Comparison of ENCODE assay signal across 8 cellular contexts in genomic region chr17:74453665-74454196, GRCh38. TPM values are rescaled to one million over a fixed set of nuclear protein-coding genes. Genes with fewer than 3 reads are reported as not detected.
DNase-seq lines count a peak whose midpoint lies in the region; ATAC-seq, FAIRE-seq and TF ChIP-seq lines count a peak whose summit lies in the region.

No MANE protein-coding gene starts in this region.

- intact Hi-C loops in mammary epithelial cell (cut with micrococcal nuclease): no loop called here

- TF ChIP-seq POLR2A in GM12892 (IDR thresholded peaks at IDR 0.05; ENCODE audit: low read depth, low read length): no peak

- H4K20me1 ChIP-seq in mammary epithelial cell (ENCODE audit: insufficient read depth, low read length): no peaks in the 10 kb centered on the region

- CTCF ChIA-PET in mammary epithelial cell (lab: Charles Lee; ENCODE audit: low non-redundant PET): interaction anchor here (0.5 to 1.0 kb wide), 2 partner anchors 75 to 299 kb away, joined by 3 to 5 read pairs; no protein-coding TSS in a partner anchor

- H2AFZ ChIP-seq in mammary epithelial cell (ENCODE audit: low read depth, low read length): no peak overlapping the region

- DNase-seq in GM12892 (ENCODE audit: insufficient read length): peak; percentile 99
- DNase-seq in RKO (ENCODE audit: low spot score): peak; percentile 47
- no peak for DNase-seq in mammary epithelial cell
- DNase-seq in stimulated activated effector memory CD8-positive, alpha-beta T cell treated with anti-CD3 and anti-CD28 coated beads, Interleukin-12 subunit alpha, Interleukin-12 subunit beta, amount 100 ng/mL, for 72 hours (ENCODE audit: low spot score in 2 of 2): no peak
- no peak for DNase-seq in HFFc6

- H3K4me3 ChIP-seq in mammary epithelial cell (replicated peaks in 1 of 3; ENCODE audit: insufficient read depth in 1 of 3, low read depth in 2 of 3, low read length in 3 of 3) (peak overlapping the region in 1 of 3 experiments; percentile 35), liver (ENCODE audit: low read depth in 1 of 3, low read length in 3 of 3) (peak overlapping the region in 2 of 3 donors; percentile 6 to 50)

- no peak for TF ChIP-seq RAD21 in liver (IDR thresholded peaks at IDR 0.05)

- H3K79me2 ChIP-seq in mammary epithelial cell (ENCODE audit: insufficient read depth, low read length): no peaks in the 10 kb centered on the region

- H3K36me3 Mint-ChIP-seq in stimulated activated effector memory CD8-positive, alpha-beta T cell treated with anti-CD3 and anti-CD28 coated beads, Interleukin-12 subunit alpha, Interleukin-12 subunit beta, amount 100 ng/mL, for 72 hours: no peaks in the 10 kb centered on the region
- no peaks in the 10 kb centered on the region for H3K36me3 Mint-ChIP-seq in HFFc6 (ENCODE audit: low read depth)

- H3K27me3 ChIP-seq in mammary epithelial cell (ENCODE audit: insufficient read depth, low read length): no peaks in the 10 kb centered on the region
- no peaks in the 10 kb centered on the region for H3K27me3 ChIP-seq in liver (ENCODE audit: control insufficient read depth in 4 of 4, insufficient read depth in 4 of 4, low read length in 3 of 4)

- dilution Hi-C loops in mammary epithelial cell (cut with HindIII; ENCODE audit: low sequenced_read_pairs): no loop called here

- no TSS peak for BruUV-seq in mammary epithelial cell (replicated peaks; lab: Mats Ljungman, UMichigan)

- peak; percentile 21 for ATAC-seq in HG02763 (IDR thresholded peaks at IDR 0.05; ENCODE audit: unreplicated experiment)
- peak; percentile 94 for ATAC-seq in stimulated activated effector memory CD8-positive, alpha-beta T cell treated with anti-CD3 and anti-CD28 coated beads, Interleukin-12 subunit alpha, Interleukin-12 subunit beta, amount 100 ng/mL, for 72 hours
- no peak for ATAC-seq in GM18873 (IDR thresholded peaks at IDR 0.05; ENCODE audit: low FRiP score, unreplicated experiment)

- H3K9ac ChIP-seq in mammary epithelial cell (ENCODE audit: insufficient read depth, low read length) (no peak overlapping the region), liver (ENCODE audit: low read depth in 1 of 2, low read length in 2 of 2) (peak overlapping the region in 1 of 2 donors; percentile 85)

- H3K27ac ChIP-seq in mammary epithelial cell (ENCODE audit: insufficient read depth, low read depth, low read length) (no peak overlapping the region), liver (ENCODE audit: low read depth in 1 of 2, low read length in 2 of 2) (peak overlapping the region; percentile 90 to 92)

- H3K27me3 Mint-ChIP-seq in HFFc6 (ENCODE audit: insufficient read depth): peaks cover 9% of the 10 kb centered on the region; the same call in 1 of the 2 replicates

- peak overlapping the region; percentile 85 for H3K4me2 ChIP-seq in mammary epithelial cell (ENCODE audit: insufficient read depth, low read depth, low read length)

- H3K9me3 ChIP-seq in mammary epithelial cell (replicated peaks; ENCODE audit: insufficient read depth, low read length): no peaks in the 10 kb centered on the region
- no peaks in the 10 kb centered on the region for H3K9me3 ChIP-seq in liver (ENCODE audit: control insufficient read depth in 4 of 4, low read length in 3 of 4)

- peaks cover 9% of the 10 kb centered on the region for H3K4me1 ChIP-seq in mammary epithelial cell (ENCODE audit: insufficient read depth, low read length)
- H3K4me1 ChIP-seq in liver (ENCODE audit: control insufficient read depth in 4 of 4, insufficient read depth in 4 of 4, low read length in 3 of 4): peaks cover 14 to 68% (median 62%) of the 10 kb centered on the region in 4 donors

- no peak for FAIRE-seq in GM12892 (lab: Jason Lieb, UNC)

- in situ Hi-C loops in mammary epithelial cell (cut with MboI; ENCODE audit: low sequenced_read_pairs in 2 of 2): no loop called here

- H3K4me1 Mint-ChIP-seq in stimulated activated effector memory CD8-positive, alpha-beta T cell treated with anti-CD3 and anti-CD28 coated beads, Interleukin-12 subunit alpha, Interleukin-12 subunit beta, amount 100 ng/mL, for 72 hours: peaks cover 40% of the 10 kb centered on the region
- no peaks in the 10 kb centered on the region for H3K4me1 Mint-ChIP-seq in HFFc6 (ENCODE audit: low read depth)

- H3K27ac Mint-ChIP-seq in stimulated activated effector memory CD8-positive, alpha-beta T cell treated with anti-CD3 and anti-CD28 coated beads, Interleukin-12 subunit alpha, Interleukin-12 subunit beta, amount 100 ng/mL, for 72 hours: no peak overlapping the region
- no peak overlapping the region for H3K27ac Mint-ChIP-seq in HFFc6

- no CpG with 5 or more reads among the region's 43 CpGs for WGBS in mammary epithelial cell (ENCODE audit: low coverage, missing lambda C conversion rate)
- WGBS in liver: 3% methylated on average over 43 of the region's 43 CpGs

- TF ChIP-seq CTCF in mammary epithelial cell (conservative IDR thresholded peaks at IDR 0.05 in 1 of 2, IDR thresholded peaks at IDR 0.05 in 1 of 2; ENCODE audit: extremely low read depth in 1 of 2, insufficient read depth in 1 of 2, low read depth in 1 of 2, low read length in 2 of 2) (no peak), liver (IDR thresholded peaks at IDR 0.05; ENCODE audit: low read depth, low read length, missing input control) (no peak), HFFc6 (IDR thresholded peaks at IDR 0.05) (no peak)

- H3K36me3 ChIP-seq in mammary epithelial cell (ENCODE audit: insufficient read depth, low read length) (no peaks in the 10 kb centered on the region), liver (ENCODE audit: control insufficient read depth in 4 of 4, insufficient read depth in 3 of 4, low read depth in 1 of 4, low read length in 3 of 4) (no peaks in the 10 kb centered on the region)

- no peaks in the 10 kb centered on the region for H3K9me3 Mint-ChIP-seq in stimulated activated effector memory CD8-positive, alpha-beta T cell treated with anti-CD3 and anti-CD28 coated beads, Interleukin-12 subunit alpha, Interleukin-12 subunit beta, amount 100 ng/mL, for 72 hours
- H3K9me3 Mint-ChIP-seq in HFFc6: peaks cover 10% of the 10 kb centered on the region

- peak overlapping the region; percentile 43 for H3K4me3 Mint-ChIP-seq in stimulated activated effector memory CD8-positive, alpha-beta T cell treated with anti-CD3 and anti-CD28 coated beads, Interleukin-12 subunit alpha, Interleukin-12 subunit beta, amount 100 ng/mL, for 72 hours
- H3K4me3 Mint-ChIP-seq in HFFc6: no peak overlapping the region

TF ChIP-seq in liver, 16 proteins besides CTCF, POLR2A, EP300 and RAD21:
- TF ChIP-seq EGR1 (IDR thresholded peaks at IDR 0.05; ENCODE audit: low read depth in 2 of 2): peak in 1 of 2 donors; percentile 10
- TF ChIP-seq HNF4A (conservative IDR thresholded peaks at IDR 0.05): peak in 1 of 2 donors; percentile 2
- TF ChIP-seq GABPA (IDR thresholded peaks at IDR 0.05 in 1 of 2, conservative IDR thresholded peaks at IDR 0.05 in 1 of 2): no peak

RNA-seq across cellular contexts. Expression of gene CD300A, which starts 12.7 kb away (rescaled TPM):
- polyA plus RNA-seq in GM12892 (2012; ENCODE audit: missing spikeins): 70.3 TPM
- total RNA-seq in mammary epithelial cell (not detected), liver (10 to 100 TPM in 1 of 2 donors, 1 to 10 TPM in 1; 9.0 to 11.5 TPM)
- polyA plus RNA-seq in mammary epithelial cell (not detected), liver (1 to 10 TPM; 2.2 to 7.0 TPM)
- polyA minus RNA-seq in mammary epithelial cell: not detected
- not detected for total RNA-seq in HFFc6 (2021; fragmentation: NEBNext Ultra II Directional; extraction: Animal tissue kit (Norgen Biotek cat#: 25700))

RNA-seq across cellular contexts. Expression of gene GPRC5C, which starts 21.8 kb away (rescaled TPM):
- polyA plus RNA-seq in GM12892 (2012; ENCODE audit: missing spikeins): 0.53 TPM
- total RNA-seq in mammary epithelial cell: 10 to 100 TPM; 10.5 to 35.0 TPM
- polyA plus RNA-seq in mammary epithelial cell: 9.2 TPM
- 8.0 TPM for polyA minus RNA-seq in mammary epithelial cell
- total RNA-seq in liver: 10 to 100 TPM; 34.2 to 86.3 TPM
- polyA plus RNA-seq in liver: 100 to 1,000 TPM; 153 to 195 TPM
- not detected for total RNA-seq in HFFc6 (2021; fragmentation: NEBNext Ultra II Directional; extraction: Animal tissue kit (Norgen Biotek cat#: 25700))

Comparison
In these comparisons a context has a peak if more than half of its experiments do, and no peak if none do; other contexts are left out.
1. DNase-seq: peak in GM12892 (single experiment) and RKO (single experiment); none in mammary epithelial cell (single experiment), stimulated activated effector memory CD8-positive, alpha-beta T cell treated with anti-CD3 and anti-CD28 coated beads, Interleukin-12 subunit alpha, Interleukin-12 subunit beta, amount 100 ng/mL, for 72 hours (0 of 2) and HFFc6 (single experiment).
2. RNA of gene CD300A, which starts 12.7 kb away (total RNA-seq): 9.0 to 11.5 TPM in liver; not detected in mammary epithelial cell and not detected in HFFc6; every median in the first group is over 10 times any median in the second.
3. RNA of gene GPRC5C, which starts 21.8 kb away (total RNA-seq): 34.2 to 86.3 TPM in liver and 10.5 to 35.0 TPM in mammary epithelial cell; not detected in HFFc6; every median in the first group is over 10 times any median in the second.